14 cellular contexts compared by ENCODE assay signal in the genomic region with DNA sequence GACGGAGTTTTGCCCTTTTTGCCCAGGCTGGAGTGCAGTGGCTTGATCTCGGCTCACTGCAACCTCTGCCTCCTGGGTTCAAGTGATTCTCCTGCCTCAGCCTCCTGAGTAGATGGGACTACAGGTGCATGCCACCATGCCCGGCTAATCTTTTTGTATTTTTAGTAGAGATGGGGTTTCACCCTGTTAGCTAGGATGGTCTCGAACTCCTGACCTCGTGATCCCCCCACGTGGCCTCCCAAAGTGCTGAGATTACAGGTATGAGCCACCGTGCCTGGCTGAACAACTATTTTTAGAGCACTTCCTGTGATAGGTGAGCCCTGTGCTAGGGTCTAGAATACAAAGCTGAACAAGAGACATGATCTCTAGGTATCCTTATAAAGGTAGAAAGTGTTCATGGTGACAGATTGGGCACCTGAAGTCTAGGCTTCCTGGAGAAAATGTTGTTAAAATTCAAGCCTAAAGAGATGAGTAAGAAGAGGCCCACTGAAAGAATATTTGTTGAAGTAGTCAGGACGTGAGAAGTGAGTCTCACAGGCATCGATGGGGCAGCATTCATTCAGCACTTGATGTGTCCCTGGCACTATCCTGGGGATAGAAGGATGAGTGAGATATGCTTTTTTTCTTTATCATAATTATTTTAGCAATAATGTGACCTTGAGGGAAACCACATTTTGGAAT. TPM values are rescaled to one million over a fixed set of nuclear protein-coding genes. Genes with fewer than 3 reads are reported as not detected.
DNase-seq lines count a peak whose midpoint lies in the region; ATAC-seq lines count a peak whose summit lies in the region.
"Had no signal": no experiment of that assay in that cellular context is flagged by ENCODE, and none has a peak within 500 bp of the region (broad histone marks: within the 10 kb centered on the region; RNA-seq: fewer than 3 reads in every experiment).

No MANE protein-coding gene starts in this region.

- H3K18ac ChIP-seq in mesenchymal stem cell (ENCODE audit: low read depth in 1 of 2, low read length in 2 of 2) (no peak overlapping the region), mesendoderm (ENCODE audit: low read length) (no peak overlapping the region)

- no peaks in the 10 kb centered on the region for H3K36me3 ChIP-seq in mesenchymal stem cell (ENCODE audit: control insufficient read depth in 1 of 2, insufficient read depth in 2 of 2, low read depth in 1 of 2, low read length in 2 of 2)
- H3K36me3 ChIP-seq in mesendoderm (ENCODE audit: control insufficient read depth, insufficient read depth, low read length): no peaks in the 10 kb centered on the region

- ATAC-seq in T-helper 17 cell: no peak
- no peak for ATAC-seq in right cardiac atrium
- ATAC-seq: sciatic nerve had no signal

- no peaks in the 10 kb centered on the region for H3K9me3 ChIP-seq in T-helper 17 cell (ENCODE audit: control insufficient read depth, low read length, poor library complexity, severe bottlenecking)
- peaks cover 2% of the 10 kb centered on the region for H3K9me3 ChIP-seq in mesenchymal stem cell (ENCODE audit: control insufficient read depth, low read length)
- H3K9me3 ChIP-seq in right cardiac atrium (ENCODE audit: control insufficient read depth, low read length): no peaks in the 10 kb centered on the region

- no peak overlapping the region for H3K23ac ChIP-seq in mesenchymal stem cell (ENCODE audit: low read length in 2 of 2)
- H3K23ac ChIP-seq in mesendoderm (ENCODE audit: low read length): no peak overlapping the region

- DNase-seq in AG08395 (ENCODE audit: low spot score) (peak; percentile 31), EH (ENCODE audit: low read depth) (peak; percentile 41), T-helper 17 cell (no peak), mesenchymal stem cell (peak; percentile 19), right cardiac atrium (no peak), mesendoderm (no peak), A172 (ENCODE audit: low spot score) (no peak), Kasumi-1 (lab: John Stamatoyannopoulos, UW) (no peak)
- DNase-seq: dorsolateral prefrontal cortex; NCI-H2107; stimulated activated CD4-positive, alpha-beta T cell treated with anti-CD3 and anti-CD28 coated beads, Interleukin-4, amount 100 ng/mL, for 1 hour; stimulated activated naive CD4-positive, alpha-beta T cell had no signal

- no peak overlapping the region for H2AFZ ChIP-seq in mesenchymal stem cell (ENCODE audit: low read depth, low read length)

- no peak overlapping the region for H3K4me3 Mint-ChIP-seq in T-helper 17 cell

- 92% methylated on average over 8 of the region's 9 CpGs for WGBS in mesenchymal stem cell
- WGBS in right cardiac atrium: 72% methylated on average over 9 of the region's 9 CpGs
- no CpG with 5 or more reads among the region's 9 CpGs for WGBS in mesendoderm (ENCODE audit: extremely low coverage, insufficient coverage, low lambda C conversion rate)

- H3K27me3 ChIP-seq in mesenchymal stem cell (ENCODE audit: control insufficient read depth in 1 of 2, insufficient read depth in 1 of 2, low read length in 2 of 2) (no peaks in the 10 kb centered on the region), right cardiac atrium (ENCODE audit: control insufficient read depth, insufficient read depth) (no peaks in the 10 kb centered on the region), mesendoderm (ENCODE audit: insufficient read depth, low read length, poor library complexity) (no peaks in the 10 kb centered on the region)
- H3K27me3 ChIP-seq: dorsolateral prefrontal cortex had no signal

- no peak overlapping the region for H2BK15ac ChIP-seq in mesenchymal stem cell (ENCODE audit: low read depth, poor library complexity, severe bottlenecking)
- no peak overlapping the region for H2BK15ac ChIP-seq in mesendoderm (replicated peaks; ENCODE audit: low read depth)

- H2BK120ac ChIP-seq in mesenchymal stem cell (ENCODE audit: low read depth, low read length) (no peak overlapping the region), mesendoderm (ENCODE audit: low read depth, low read length) (no peak overlapping the region)

- H3K4me1 Mint-ChIP-seq in T-helper 17 cell: peaks cover 30% of the 10 kb centered on the region

- no peak overlapping the region for H4K5ac ChIP-seq in mesendoderm (ENCODE audit: low read length)

- H3K14ac ChIP-seq in mesenchymal stem cell (ENCODE audit: low read length in 2 of 2): no peak overlapping the region

- H3K36me3 Mint-ChIP-seq in T-helper 17 cell (ENCODE audit: low read depth): no peaks in the 10 kb centered on the region

- intact Hi-C loops in right cardiac atrium (cut with DNase I): no loop called here

- H4K8ac ChIP-seq in mesenchymal stem cell (ENCODE audit: low read length) (no peak overlapping the region), mesendoderm (ENCODE audit: low read depth, low read length) (no peak overlapping the region)

- H3K4me1 ChIP-seq in mesenchymal stem cell (ENCODE audit: control insufficient read depth, insufficient read depth, low read depth, low read length): peaks cover 22% of the 10 kb centered on the region
- H3K4me1 ChIP-seq in right cardiac atrium (ENCODE audit: control insufficient read depth, insufficient read depth, low read length): no peaks in the 10 kb centered on the region
- no peaks in the 10 kb centered on the region for H3K4me1 ChIP-seq in mesendoderm (ENCODE audit: control insufficient read depth, low read depth, low read length)

- H2AK5ac ChIP-seq in mesenchymal stem cell (ENCODE audit: low read length, severe bottlenecking): no peak overlapping the region
- H2AK5ac ChIP-seq in mesendoderm (ENCODE audit: low read length): no peak overlapping the region

- H3K79me1 ChIP-seq in mesenchymal stem cell (replicated peaks; ENCODE audit: low read length, poor library complexity, severe bottlenecking) (peaks cover 6% of the 10 kb centered on the region), mesendoderm (ENCODE audit: low read length) (peaks cover 9% of the 10 kb centered on the region)

- H2BK5ac ChIP-seq in mesenchymal stem cell (ENCODE audit: low read depth, low read length, poor library complexity, severe bottlenecking): no peak overlapping the region
- H2BK5ac ChIP-seq in mesendoderm (ENCODE audit: low read length): no peak overlapping the region

- no peak overlapping the region for H3K56ac ChIP-seq in mesendoderm (ENCODE audit: low read length)

- peak overlapping the region; percentile 66 for H3K27ac ChIP-seq in mesenchymal stem cell (ENCODE audit: low read length, poor library complexity, severe bottlenecking)
- no peak overlapping the region for H3K27ac ChIP-seq in right cardiac atrium (ENCODE audit: low read length)
- H3K27ac ChIP-seq in mesendoderm (ENCODE audit: low read depth, low read length): no peak overlapping the region

- peaks cover 15% of the 10 kb centered on the region for H3K79me2 ChIP-seq in mesendoderm (ENCODE audit: control insufficient read depth, insufficient read depth, low read length)

- H3K4me3 ChIP-seq in mesenchymal stem cell (ENCODE audit: insufficient read depth in 1 of 2, low read depth in 1 of 2, low read length in 2 of 2): no peak overlapping the region
- no peak overlapping the region for H3K4me3 ChIP-seq in right cardiac atrium (ENCODE audit: low read length)
- H3K4me3 ChIP-seq in mesendoderm (ENCODE audit: low read length): no peak overlapping the region
- H3K4me3 ChIP-seq: dorsolateral prefrontal cortex, lung had no signal

- H4K91ac ChIP-seq in mesenchymal stem cell (ENCODE audit: low read length): no peak overlapping the region

- H3K9ac ChIP-seq in mesenchymal stem cell (ENCODE audit: low read length): no peak overlapping the region
- H3K9ac ChIP-seq in mesendoderm (ENCODE audit: low read length): no peak overlapping the region

- H3K27ac Mint-ChIP-seq in T-helper 17 cell: peak overlapping the region; percentile 57

- H3K27me3 Mint-ChIP-seq in T-helper 17 cell: no peaks in the 10 kb centered on the region

- H2BK12ac ChIP-seq in mesenchymal stem cell (ENCODE audit: low read length in 2 of 2): no peak overlapping the region

- H3K4ac ChIP-seq in mesenchymal stem cell (ENCODE audit: low read depth in 1 of 2, low read length in 2 of 2) (no peak overlapping the region), mesendoderm (ENCODE audit: low read depth, low read length) (no peak overlapping the region)

- no peak overlapping the region for H3K4me2 ChIP-seq in mesenchymal stem cell (ENCODE audit: low read length, poor library complexity, severe bottlenecking)
- no peak overlapping the region for H3K4me2 ChIP-seq in mesendoderm (ENCODE audit: low read length)

RNA-seq across cellular contexts. Expression of gene ZNF236, which starts 5.0 kb away (rescaled TPM):
- 10 to 100 TPM; 29.5 to 29.9 TPM for total RNA-seq in T-helper 17 cell
- polyA plus RNA-seq in mesenchymal stem cell (2013, experiment 1 of 2): 7.1 TPM
- 6.6 TPM for polyA plus RNA-seq in mesenchymal stem cell (2013, experiment 2 of 2)
- total RNA-seq in right cardiac atrium: 10 to 100 TPM; 12.8 to 19.8 (median 17.6) TPM
- 2.2 TPM for polyA plus RNA-seq in right cardiac atrium
- polyA plus RNA-seq in mesendoderm (2013, experiment 1 of 2): 5.8 TPM
- 5.4 TPM for polyA plus RNA-seq in mesendoderm (2013, experiment 2 of 2)
- 2.3 and 15.1 TPM in 2 replicates for total RNA-seq in A172 (2014; rRNA removed; shearing (Covaris generic))

Comparison
In these comparisons a context has a peak if more than half of its experiments do, and no peak if none do; other contexts are left out.
1. DNase-seq: peak in AG08395 (single experiment), EH (single experiment) and mesenchymal stem cell (single experiment); none in T-helper 17 cell (0 of 3), right cardiac atrium (0 of 3), mesendoderm (single experiment), A172 (single experiment) and Kasumi-1 (0 of 2).